1 cellular context compared by ENCODE assay signal in the genomic region with DNA sequence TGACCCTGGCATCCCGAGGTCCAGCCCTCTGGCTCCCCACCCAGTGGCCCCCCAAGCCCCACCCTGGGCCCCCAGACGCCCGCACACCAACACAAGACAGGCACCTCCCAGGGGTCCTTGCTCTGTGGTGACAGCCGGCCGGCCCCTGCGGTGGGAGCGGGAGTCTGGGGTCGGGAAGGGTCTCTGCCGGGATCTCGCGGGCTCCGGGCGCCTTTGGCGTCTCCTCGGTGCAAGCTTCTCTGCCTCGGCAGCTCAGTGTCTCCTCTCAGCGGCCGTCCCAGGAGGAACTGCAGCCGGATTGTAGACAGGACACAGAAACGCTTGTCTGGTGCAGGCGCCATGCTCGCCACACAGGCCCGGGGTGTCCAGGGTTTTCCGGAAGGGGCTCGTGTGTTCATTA.
TF ChIP-seq lines count a peak whose summit lies in the region.

No MANE protein-coding gene starts in this region.

TF ChIP-seq in WTC11, 78 proteins besides CTCF, POLR2A, EP300 and RAD21 (continued from another document):
- TF ChIP-seq, protein P1, sequence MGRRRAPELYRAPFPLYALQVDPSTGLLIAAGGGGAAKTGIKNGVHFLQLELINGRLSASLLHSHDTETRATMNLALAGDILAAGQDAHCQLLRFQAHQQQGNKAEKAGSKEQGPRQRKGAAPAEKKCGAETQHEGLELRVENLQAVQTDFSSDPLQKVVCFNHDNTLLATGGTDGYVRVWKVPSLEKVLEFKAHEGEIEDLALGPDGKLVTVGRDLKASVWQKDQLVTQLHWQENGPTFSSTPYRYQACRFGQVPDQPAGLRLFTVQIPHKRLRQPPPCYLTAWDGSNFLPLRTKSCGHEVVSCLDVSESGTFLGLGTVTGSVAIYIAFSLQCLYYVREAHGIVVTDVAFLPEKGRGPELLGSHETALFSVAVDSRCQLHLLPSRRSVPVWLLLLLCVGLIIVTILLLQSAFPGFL (CRISPR knock-in tag; IDR thresholded peaks at IDR 0.05; ENCODE audit: borderline replicate concordance), result no peak
- TF ChIP-seq, protein P2, sequence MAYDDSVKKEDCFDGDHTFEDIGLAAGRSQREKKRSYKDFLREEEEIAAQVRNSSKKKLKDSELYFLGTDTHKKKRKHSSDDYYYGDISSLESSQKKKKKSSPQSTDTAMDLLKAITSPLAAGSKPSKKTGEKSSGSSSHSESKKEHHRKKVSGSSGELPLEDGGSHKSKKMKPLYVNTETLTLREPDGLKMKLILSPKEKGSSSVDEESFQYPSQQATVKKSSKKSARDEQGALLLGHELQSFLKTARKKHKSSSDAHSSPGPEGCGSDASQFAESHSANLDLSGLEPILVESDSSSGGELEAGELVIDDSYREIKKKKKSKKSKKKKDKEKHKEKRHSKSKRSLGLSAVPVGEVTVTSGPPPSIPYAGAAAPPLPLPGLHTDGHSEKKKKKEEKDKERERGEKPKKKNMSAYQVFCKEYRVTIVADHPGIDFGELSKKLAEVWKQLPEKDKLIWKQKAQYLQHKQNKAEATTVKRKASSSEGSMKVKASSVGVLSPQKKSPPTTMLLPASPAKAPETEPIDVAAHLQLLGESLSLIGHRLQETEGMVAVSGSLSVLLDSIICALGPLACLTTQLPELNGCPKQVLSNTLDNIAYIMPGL (CRISPR knock-in tag; IDR thresholded peaks at IDR 0.05), result no peak
- TF ChIP-seq, protein P3, sequence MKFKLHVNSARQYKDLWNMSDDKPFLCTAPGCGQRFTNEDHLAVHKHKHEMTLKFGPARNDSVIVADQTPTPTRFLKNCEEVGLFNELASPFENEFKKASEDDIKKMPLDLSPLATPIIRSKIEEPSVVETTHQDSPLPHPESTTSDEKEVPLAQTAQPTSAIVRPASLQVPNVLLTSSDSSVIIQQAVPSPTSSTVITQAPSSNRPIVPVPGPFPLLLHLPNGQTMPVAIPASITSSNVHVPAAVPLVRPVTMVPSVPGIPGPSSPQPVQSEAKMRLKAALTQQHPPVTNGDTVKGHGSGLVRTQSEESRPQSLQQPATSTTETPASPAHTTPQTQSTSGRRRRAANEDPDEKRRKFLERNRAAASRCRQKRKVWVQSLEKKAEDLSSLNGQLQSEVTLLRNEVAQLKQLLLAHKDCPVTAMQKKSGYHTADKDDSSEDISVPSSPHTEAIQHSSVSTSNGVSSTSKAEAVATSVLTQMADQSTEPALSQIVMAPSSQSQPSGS (CRISPR knock-in tag; IDR thresholded peaks at IDR 0.05; ENCODE audit: borderline replicate concordance, low read depth), result no peak
- no peak for TF ChIP-seq PRRX2 (CRISPR knock-in tag; IDR thresholded peaks at IDR 0.05)
- no peak for TF ChIP-seq ETV6 (CRISPR knock-in tag; IDR thresholded peaks at IDR 0.05)
- TF ChIP-seq GTF2I (CRISPR knock-in tag; conservative IDR thresholded peaks at IDR 0.05), result no peak
